22 cellular contexts compared by ENCODE assay signal in genomic region chr2:218888341-218888740, GRCh38. TPM values are rescaled to one million over a fixed set of nuclear protein-coding genes. Genes with fewer than 3 reads are reported as not detected.
"Had no signal": no experiment of that assay in that cellular context is flagged by ENCODE, and none has a peak within 500 bp of the region (broad histone marks: within the 10 kb centered on the region; RNA-seq: fewer than 3 reads in every experiment).

No MANE protein-coding gene starts in this region.

- H3K4me3 ChIP-seq: esophagus squamous epithelium, heart right ventricle, left ventricle myocardium inferior, mucosa of descending colon, psoas muscle, skin epidermis, stomach had no signal

- H3K9me3 ChIP-seq: esophagus squamous epithelium, left ventricle myocardium inferior, mucosa of descending colon, psoas muscle, stomach had no signal

- H3K36me3 ChIP-seq: heart right ventricle, left ventricle myocardium inferior, stomach had no signal

- DNase-seq: activated CD4-positive, alpha-beta T cell treated with anti-CD3 and anti-CD28 coated beads, Interleukin-2, amount 50 U/mL, for 1 hour; effector memory CD8-positive, alpha-beta T cell; esophagus squamous epithelium; heart right ventricle; kidney glomerular epithelial cell; left ventricle myocardium inferior; naive B cell; psoas muscle; right cardiac atrium; stimulated activated CD4-positive, alpha-beta T cell treated with anti-CD3 and anti-CD28 coated beads, Interleukin-15, amount 100 ng/mL, for 24 hours; stimulated activated CD4-positive, alpha-beta T cell treated with anti-CD3 and anti-CD28 coated beads, Interleukin-4, amount 100 ng/mL, for 1 hour; stomach had no signal

- ATAC-seq: activated CD4-positive, CD25-positive, alpha-beta regulatory T cell treated with anti-CD3 and anti-CD28 coated beads, Interleukin-2, amount 50 U/mL, for 24 hours; effector memory CD8-positive, alpha-beta T cell; heart right ventricle; mucosa of descending colon; psoas muscle; right cardiac atrium had no signal

- H3K27ac ChIP-seq: esophagus squamous epithelium, heart right ventricle, left ventricle myocardium inferior, psoas muscle had no signal

RNA-seq across cellular contexts. Expression of gene WNT10A, which starts 7.7 kb away (rescaled TPM):
- total RNA-seq: dermis microvascular lymphatic vessel endothelial cell, left ventricle myocardium inferior, neural crest cell, osteocyte, psoas muscle, right cardiac atrium, temporal lobe had no signal
- polyA plus RNA-seq: right cardiac atrium had no signal

RNA-seq across cellular contexts. Expression of gene WNT6, which starts 28.7 kb away (rescaled TPM):
- total RNA-seq: activated T-helper 2 cell treated with anti-CD3 and anti-CD28 coated beads, Interferon-gamma antibody, Interleukin-2, Interleukin-4, amounts not matched to agents 10 μg/mL and 5 μg/mL and 100 μg/mL, durations not matched to agents 14 hours and 24 hours and 36 hours; dermis microvascular lymphatic vessel endothelial cell; neural crest cell; T-helper 1 cell treated with Interleukin-12 subunit alpha and Interleukin-12 subunit beta and Interleukin-4 antibody, amounts not matched to agents 30 ng/mL and 1 ng/mL, for 36 hours; temporal lobe had no signal

RNA-seq across cellular contexts. Expression of gene PRKAG3, which starts 56.7 kb away (rescaled TPM):
- total RNA-seq: activated CD8-positive, alpha-beta memory T cell treated with anti-CD3 and anti-CD28 coated beads for 36 hours; activated T-helper 2 cell treated with anti-CD3 and anti-CD28 coated beads, Interferon-gamma antibody, Interleukin-2, Interleukin-4, amounts not matched to agents 10 μg/mL and 5 μg/mL and 100 μg/mL, durations not matched to agents 14 hours and 24 hours and 36 hours; dermis microvascular lymphatic vessel endothelial cell; esophagus squamous epithelium; mucosa of descending colon; neural crest cell; osteocyte; stomach; T-helper 1 cell treated with Interleukin-12 subunit alpha and Interleukin-12 subunit beta and Interleukin-4 antibody, amounts not matched to agents 30 ng/mL and 1 ng/mL, for 36 hours; temporal lobe had no signal
- polyA plus RNA-seq: stomach had no signal
